In the genomic region with DNA sequence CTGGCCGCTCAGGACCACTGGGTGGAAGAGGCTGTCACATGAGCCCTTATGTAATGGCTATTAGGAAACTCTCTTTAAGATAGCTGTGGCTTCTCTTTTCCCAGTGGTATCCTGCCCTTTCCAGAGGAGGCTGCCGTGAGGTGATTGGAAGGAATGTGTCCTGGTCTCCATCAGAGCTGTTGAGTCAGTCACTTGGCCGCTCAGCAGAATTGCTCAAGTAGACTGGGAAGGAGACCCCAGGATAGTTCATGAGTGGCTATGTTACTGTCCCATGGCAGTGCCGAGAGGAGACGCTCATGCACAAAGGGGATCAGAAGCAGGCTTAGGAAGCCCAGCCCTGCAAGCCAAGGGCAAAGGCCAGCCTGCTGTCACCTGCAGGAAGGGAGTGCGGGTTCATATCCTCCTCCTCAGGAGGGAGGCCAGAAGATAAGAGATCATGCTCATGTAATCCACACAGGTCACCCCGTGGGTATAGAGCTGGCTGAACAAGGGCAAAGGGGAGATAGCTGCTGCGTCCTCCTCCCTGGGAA, we compare ENCODE assay signal across 9 cellular contexts.
A peak's percentile ranks its signal among the peaks of the same experiment; 100 is the strongest.
DNase-seq lines count a peak whose midpoint lies in the region; ATAC-seq, FAIRE-seq and TF ChIP-seq lines count a peak whose summit lies in the region.
"Had no signal": no experiment of that assay in that cellular context is flagged by ENCODE, and none has a peak within 500 bp of the region (broad histone marks: within the 10 kb centered on the region; RNA-seq: fewer than 3 reads in every experiment).

No MANE protein-coding gene starts in this region.

- CTCF ChIA-PET in K562 (lab: Yijun Ruan, JAX; ENCODE audit: low intra/inter-chr PET ratio) = no interaction called here

- H3K27me3 Mint-ChIP-seq in HFFc6 (ENCODE audit: insufficient read depth) = peaks cover 2% of the 10 kb centered on the region

- no peaks in the 10 kb centered on the region for H3K9me1 ChIP-seq in K562 (ENCODE audit: control insufficient read depth, insufficient read depth, low read length)

- H3K27ac ChIP-seq in K562 (ENCODE audit: extremely low read depth, low read depth, low read length) (no peak overlapping the region), layer of hippocampus (ENCODE audit: low read depth, low read length) (peak overlapping the region; percentile 96), transverse colon (peak overlapping the region in 3 of 4 donors; percentile 0 to 43 (median 28))

- peak overlapping the region; percentile 25; the same call in 1 of the 2 replicates for H3K4me2 ChIP-seq in K562 (ENCODE audit: insufficient read depth, low read length)

- TF ChIP-seq EP300 in K562 (IDR thresholded peaks at IDR 0.05; ENCODE audit: low read length) (no peak), transverse colon (IDR thresholded peaks at IDR 0.05; ENCODE audit: low read depth) (no peak)

- H3K36me3 ChIP-seq in K562 (ENCODE audit: control insufficient read depth, insufficient read depth, low read length) (no peaks in the 10 kb centered on the region), transverse colon (no peaks in the 10 kb centered on the region)

- FAIRE-seq in K562 (lab: Jason Lieb, UNC) = no peak

- H2AFZ ChIP-seq in K562 (ENCODE audit: low read depth, low read length) = peak overlapping the region; percentile 32; the same call in 1 of the 2 replicates

- no TSS peak for BruUV-seq in K562 (replicated peaks; lab: Mats Ljungman, UMichigan)

- no peaks in the 10 kb centered on the region for H4K20me1 ChIP-seq in K562 (replicated peaks; ENCODE audit: control insufficient read depth, insufficient read depth, low read length)

- no peak for TF ChIP-seq RAD21 in K562 (CRISPR knock-in tag; conservative IDR thresholded peaks at IDR 0.05 in 1 of 2, IDR thresholded peaks at IDR 0.05 in 1 of 2)

- intact Hi-C loops in K562 (cut with micrococcal nuclease) (no loop called here), transverse colon (cut with DNase I; ENCODE audit: low total_unique reads) (no loop called here)

- H3K4me3 ChIP-seq in K562 (no peak overlapping the region), transverse colon (no peak overlapping the region)
- H3K4me3 ChIP-seq: skin epidermis had no signal

- 34% methylated on average over 7 of the region's 8 CpGs for WGBS in K562 (ENCODE audit: insufficient coverage, low coverage, missing lambda C conversion rate)
- 49% methylated on average over 8 of the region's 8 CpGs; no CpG with 5 or more reads in 1 of the 2 donors for WGBS in transverse colon (ENCODE audit: low coverage in 1 of 2), 2 donors

- TF ChIP-seq CTCF in HFFc6 (IDR thresholded peaks at IDR 0.05) (no peak), K562 (IDR thresholded peaks at IDR 0.05 in 2 of 3, conservative IDR thresholded peaks at IDR 0.05 in 1 of 3; ENCODE audit: insufficient read depth in 2 of 3, low read depth in 1 of 3, low read length in 3 of 3) (no peak), transverse colon (IDR thresholded peaks at IDR 0.05) (no peak)

- H3K79me2 ChIP-seq in K562 (ENCODE audit: control insufficient read depth, insufficient read depth, low read length) = no peaks in the 10 kb centered on the region

- H3K4me3 Mint-ChIP-seq in HFFc6 = peak overlapping the region; percentile 78

- H3K4me1 Mint-ChIP-seq in HFFc6 (ENCODE audit: low read depth) = peaks cover 48% of the 10 kb centered on the region

- DNase-seq in HFFc6 (peak; percentile 72), K562 (ENCODE audit: extremely low read depth in 1 of 4, low spot score in 3 of 4) (peak in 1 of 4 experiments; percentile 44), transverse colon (peak; percentile 59), GM19240 (ENCODE audit: insufficient read length, low spot score) (no peak), Kasumi-1 (lab: John Stamatoyannopoulos, UW) (no peak)
- DNase-seq: stimulated activated naive CD4-positive, alpha-beta T cell had no signal

- H3K27ac Mint-ChIP-seq in HFFc6 = peak overlapping the region; percentile 92

- POLR2A ChIA-PET in K562 (lab: Yijun Ruan, JAX) = interaction anchor here (0.6 to 1.4 kb wide), 2 partner anchors 10 to 248 kb away, joined by 4 read pairs; no protein-coding TSS in a partner anchor

- TF ChIP-seq POLR2A in K562 (conservative IDR thresholded peaks at IDR 0.05) (no peak), transverse colon (IDR thresholded peaks at IDR 0.05) (peak; percentile 7)

- H3K36me3 Mint-ChIP-seq in HFFc6 (ENCODE audit: low read depth) = no peaks in the 10 kb centered on the region

- H3K9ac ChIP-seq in K562 (ENCODE audit: insufficient read depth in 1 of 2, low read depth in 2 of 2, low read length in 2 of 2) = peak overlapping the region in 1 of 2 experiments; percentile 35; a peak in 1 of 4 replicates

- in situ Hi-C loops in K562 (cut with MboI) (no loop called here), transverse colon (cut with MboI; ENCODE audit: low pct_ligation_motif_present in 1 of 4, low pct_unique_long_range_greater_than_20kb in 1 of 4, low sequenced_read_pairs in 3 of 4) (no loop called here)

- ATAC-seq in K562 (peak; percentile 38), GM19328 (IDR thresholded peaks at IDR 0.05; ENCODE audit: unreplicated experiment) (no peak)

- peaks cover 6 to 29% of the 10 kb centered on the region in 2 experiments; a peak in 3 of 5 replicates for H3K4me1 ChIP-seq in K562 (replicated peaks in 1 of 2; ENCODE audit: control insufficient read depth in 2 of 2, insufficient read depth in 2 of 2, low read length in 2 of 2)
- peaks cover 0 to 27% (median 20%) of the 10 kb centered on the region in 4 donors for H3K4me1 ChIP-seq in transverse colon

- no peaks in the 10 kb centered on the region for H3K9me3 Mint-ChIP-seq in HFFc6

- H3K9me3 ChIP-seq in K562 (replicated peaks; ENCODE audit: control insufficient read depth, insufficient read depth, low read depth, low read length) (no peaks in the 10 kb centered on the region), transverse colon (no peaks in the 10 kb centered on the region)

- H3K27me3 ChIP-seq in K562 (ENCODE audit: control insufficient read depth in 2 of 2, insufficient read depth in 2 of 2, low read length in 2 of 2) (no peaks in the 10 kb centered on the region), layer of hippocampus (ENCODE audit: control insufficient read depth, insufficient read depth, low read length) (no peaks in the 10 kb centered on the region), transverse colon (no peaks in the 10 kb centered on the region)

TF ChIP-seq in K562, 482 proteins besides CTCF, POLR2A, EP300 and RAD21:
- peak; percentile 63 for TF ChIP-seq CBFA2T3 (IDR thresholded peaks at IDR 0.05)
- 0 out of 2 replicates have a peak, but pooled peaks have one; percentile 20 for TF ChIP-seq BHLHE40 (IDR thresholded peaks at IDR 0.05; ENCODE audit: low read length)
- TF ChIP-seq ZNF764 (CRISPR knock-in tag; IDR thresholded peaks at IDR 0.05; ENCODE audit: low read depth) = 0 out of 2 replicates have a peak, but pooled peaks have one; percentile 15
- peak; percentile 37 for TF ChIP-seq TCF3 (CRISPR knock-in tag; IDR thresholded peaks at IDR 0.05)
- TF ChIP-seq ARID1B (IDR thresholded peaks at IDR 0.05) = 0 out of 2 replicates have a peak, but pooled peaks have one; percentile 15
- TF ChIP-seq ZNF239 (CRISPR knock-in tag; IDR thresholded peaks at IDR 0.05) = no peak
- TF ChIP-seq GABPB2 (CRISPR knock-in tag; conservative IDR thresholded peaks at IDR 0.05) = no peak
- TF ChIP-seq CBFA2T2 (conservative IDR thresholded peaks at IDR 0.05) = peak; percentile 25; the same call in 1 of the 2 replicates

Comparison
In these comparisons a context has a peak if more than half of its experiments do, and no peak if none do; other contexts are left out.
1. DNase-seq: peak in HFFc6 (single experiment) and transverse colon (single experiment); none in GM19240 (single experiment) and Kasumi-1 (0 of 2).